In the genomic region with DNA sequence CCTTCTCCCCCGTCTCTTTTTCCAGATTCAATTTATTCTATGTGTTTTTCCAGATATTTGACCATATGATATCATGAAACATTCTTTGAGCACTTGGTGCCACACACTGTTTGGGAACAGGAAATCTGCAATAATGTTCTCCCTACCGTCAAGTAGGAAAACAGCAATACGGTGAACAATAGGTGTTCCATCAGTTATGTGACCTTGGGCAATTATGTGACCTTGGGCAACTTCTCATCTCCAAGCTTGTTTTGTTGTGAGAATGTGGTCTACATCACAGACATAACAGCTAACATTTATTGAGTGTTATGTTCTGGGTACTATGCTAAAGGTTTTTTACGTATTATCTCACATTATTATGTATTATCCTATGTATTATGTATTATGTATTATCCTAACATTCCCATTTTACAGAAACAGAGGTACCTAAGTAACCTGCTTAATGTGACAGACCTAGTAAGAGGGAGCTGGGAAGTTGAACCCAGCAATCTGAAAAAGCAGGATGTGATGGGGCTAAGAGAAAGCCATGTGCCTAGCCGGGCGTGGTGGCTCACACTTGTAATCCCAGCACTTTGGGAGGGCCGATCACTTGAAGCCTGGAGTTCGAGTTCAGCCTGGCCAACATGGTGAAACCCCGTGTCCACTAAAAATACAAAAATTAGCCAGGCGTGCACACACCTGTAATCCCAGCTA, we compare ENCODE assay signal across 9 cellular contexts. TPM values are rescaled to one million over a fixed set of nuclear protein-coding genes. Genes with fewer than 3 reads are reported as not detected.
DNase-seq lines count a peak whose midpoint lies in the region; ATAC-seq and TF ChIP-seq lines count a peak whose summit lies in the region.
"Had no signal": no experiment of that assay in that cellular context is flagged by ENCODE, and none has a peak within 500 bp of the region (broad histone marks: within the 10 kb centered on the region; RNA-seq: fewer than 3 reads in every experiment).

No MANE protein-coding gene starts in this region.

- H3K9me3 Mint-ChIP-seq in chondrocyte (ENCODE audit: low read depth) = no peaks in the 10 kb centered on the region
- H3K9me3 Mint-ChIP-seq in naive thymus-derived CD4-positive, alpha-beta T cell = no peaks in the 10 kb centered on the region

- H3K27me3 Mint-ChIP-seq in chondrocyte (ENCODE audit: low read depth) = no peaks in the 10 kb centered on the region
- H3K27me3 Mint-ChIP-seq in naive thymus-derived CD4-positive, alpha-beta T cell = no peaks in the 10 kb centered on the region

- H3K27ac ChIP-seq in HUES64 (ENCODE audit: low read depth, low read length) = no peak overlapping the region
- no peak overlapping the region for H3K27ac ChIP-seq in naive thymus-derived CD4-positive, alpha-beta T cell (ENCODE audit: low read depth, low read length)

- peaks cover 4% of the 10 kb centered on the region for H3K36me3 Mint-ChIP-seq in chondrocyte (ENCODE audit: low read depth)
- peaks cover 7 to 19% (median 10%) of the 10 kb centered on the region in 5 donors for H3K36me3 Mint-ChIP-seq in naive thymus-derived CD4-positive, alpha-beta T cell

- WGBS in HUES64 = 92% methylated on average over 9 of the region's 10 CpGs

- TF ChIP-seq CTCF in BJ (IDR thresholded peaks at IDR 0.05; ENCODE audit: insufficient read depth, low read depth, low read length) (no peak), chondrocyte (IDR thresholded peaks at IDR 0.05) (no peak), omental fat pad (IDR thresholded peaks at IDR 0.05) (no peak)

- POLR2A ChIA-PET in BJ (lab: Charles Lee) (interaction anchor here (0.7 kb wide), 1 partner anchor 174 kb away, joined by 7 read pairs; no protein-coding TSS in a partner anchor), HEK293T (lab: Yijun Ruan, JAX) (interaction anchor here (0.6 to 1.0 kb wide), 3 partner anchors 21 to 174 kb away, joined by 3 read pairs; no protein-coding TSS in a partner anchor)
- POLR2A ChIA-PET in naive thymus-derived CD4-positive, alpha-beta T cell (lab: Charles Lee) = interaction anchor here (0.5 to 3.5 kb wide), 5 partner anchors 167 to 394 kb away, joined by 3 to 27 read pairs (median 3); partner anchors contain the start of gene BATF

- no peak for ATAC-seq in naive thymus-derived CD4-positive, alpha-beta T cell
- ATAC-seq in GM19324 (IDR thresholded peaks at IDR 0.05; ENCODE audit: low FRiP score, unreplicated experiment) (no peak), omental fat pad (ENCODE audit: low FRiP score) (no peak)

- H3K9me3 ChIP-seq in HUES64 (ENCODE audit: insufficient read depth, low read depth, low read length) = no peaks in the 10 kb centered on the region
- H3K9me3 ChIP-seq in naive thymus-derived CD4-positive, alpha-beta T cell (ENCODE audit: control insufficient read depth in 2 of 3, low read length in 3 of 3) = no peaks in the 10 kb centered on the region

- CTCF ChIA-PET in BJ (lab: Yijun Ruan, JAX) = interaction anchor here (1.0 to 9.3 kb wide), 3 partner anchors 171 to 301 kb away, joined by 4 to 118 read pairs (median 8); no protein-coding TSS in a partner anchor
- CTCF ChIA-PET in naive thymus-derived CD4-positive, alpha-beta T cell (lab: Charles Lee) = interaction anchor here (0.5 to 2.5 kb wide), 3 partner anchors 166 to 173 kb away, joined by 3 to 8 read pairs (median 4); no protein-coding TSS in a partner anchor
- CTCF ChIA-PET in HEK293T (lab: Yijun Ruan, JAX) = interaction anchor here (0.6 to 1.1 kb wide), 2 partner anchors 168 to 175 kb away, joined by 7 read pairs; no protein-coding TSS in a partner anchor

- peaks cover 45% of the 10 kb centered on the region for H3K4me1 Mint-ChIP-seq in chondrocyte (ENCODE audit: low read depth)
- H3K4me1 Mint-ChIP-seq in naive thymus-derived CD4-positive, alpha-beta T cell = peaks cover 36 to 55% (median 49%) of the 10 kb centered on the region in 7 donors

- no peak overlapping the region for H3K9ac ChIP-seq in HUES64 (ENCODE audit: low read depth, low read length)

- peak overlapping the region; percentile 74 for H3K27ac Mint-ChIP-seq in chondrocyte (ENCODE audit: unreplicated experiment)
- H3K27ac Mint-ChIP-seq in naive thymus-derived CD4-positive, alpha-beta T cell = peak overlapping the region; percentile 66 to 98 (median 95)

- no peak for DNase-seq in BJ (ENCODE audit: low read depth)
- no peak for DNase-seq in chondrocyte (ENCODE audit: low spot score)
- DNase-seq in naive thymus-derived CD4-positive, alpha-beta T cell = no peak
- no peak for DNase-seq in NCI-H2029 (lab: John Stamatoyannopoulos, UW)
- DNase-seq in HEK293T (ENCODE audit: extremely low spot score) = no peak
- DNase-seq in omental fat pad (ENCODE audit: low spot score) = no peak
- DNase-seq: substantia nigra had no signal

- intact Hi-C loops in naive thymus-derived CD4-positive, alpha-beta T cell (cut with micrococcal nuclease) = loop anchor here (1.0 to 5.0 kb wide), 7 partner anchors 48 to 859 kb away; partner anchors contain the start of genes ERG28 (in 2 of the 2), TMED10 (in 2 of the 2), TTLL5 (in 2 of the 2) and IFT43 (in 1 of the 2)

- H3K4me3 ChIP-seq in BJ (ENCODE audit: low read depth, low read length) (peak overlapping the region; percentile 72; the same call in 1 of the 2 replicates), HUES64 (ENCODE audit: low read length) (peak overlapping the region; percentile 95)
- no peak overlapping the region for H3K4me3 ChIP-seq in naive thymus-derived CD4-positive, alpha-beta T cell (ENCODE audit: low read length)

- no peaks in the 10 kb centered on the region for H3K27me3 ChIP-seq in BJ (ENCODE audit: control insufficient read depth, insufficient read depth, low read length)
- H3K27me3 ChIP-seq in HUES64 (ENCODE audit: insufficient read depth, low read length) = no peaks in the 10 kb centered on the region
- no peaks in the 10 kb centered on the region for H3K27me3 ChIP-seq in naive thymus-derived CD4-positive, alpha-beta T cell (ENCODE audit: control insufficient read depth in 2 of 2, insufficient read depth in 2 of 2, low read length in 2 of 2)

- H3K4me1 ChIP-seq in HUES64 (ENCODE audit: insufficient read depth, low read length) = peaks cover 17% of the 10 kb centered on the region
- H3K4me1 ChIP-seq in naive thymus-derived CD4-positive, alpha-beta T cell (ENCODE audit: control insufficient read depth in 2 of 2, insufficient read depth in 2 of 2, low read length in 2 of 2) = peaks cover 22 to 29% of the 10 kb centered on the region in 2 donors

- H3K36me3 ChIP-seq in BJ (ENCODE audit: control insufficient read depth, insufficient read depth, low read length) (no peaks in the 10 kb centered on the region), HUES64 (ENCODE audit: insufficient read depth, low read length) (peaks cover 13% of the 10 kb centered on the region; the same call in 1 of the 2 replicates)
- no peaks in the 10 kb centered on the region for H3K36me3 ChIP-seq in naive thymus-derived CD4-positive, alpha-beta T cell (ENCODE audit: control insufficient read depth in 2 of 3, insufficient read depth in 3 of 3, low read length in 3 of 3)

- peak overlapping the region; percentile 87 for H3K4me3 Mint-ChIP-seq in chondrocyte (ENCODE audit: unreplicated experiment)
- peak overlapping the region; percentile 87 to 99 (median 96) for H3K4me3 Mint-ChIP-seq in naive thymus-derived CD4-positive, alpha-beta T cell

TF ChIP-seq in HEK293T, 16 proteins besides CTCF, POLR2A, EP300 and RAD21:
- no peak for TF ChIP-seq CTBP1 (IDR thresholded peaks at IDR 0.05; ENCODE audit: borderline replicate concordance)
- no peak for TF ChIP-seq FOXM1 (IDR thresholded peaks at IDR 0.05; ENCODE audit: borderline replicate concordance)
- TF ChIP-seq BHLHE40 (IDR thresholded peaks at IDR 0.05; ENCODE audit: borderline replicate concordance) = no peak
- no peak for TF ChIP-seq SUZ12 (IDR thresholded peaks at IDR 0.05)
- TF ChIP-seq FOXA1 (IDR thresholded peaks at IDR 0.05) = no peak
- TF ChIP-seq ARNT (IDR thresholded peaks at IDR 0.05) = no peak
- TF ChIP-seq SP1 (IDR thresholded peaks at IDR 0.05) = no peak
- no peak for TF ChIP-seq FOXK2 (IDR thresholded peaks at IDR 0.05)

RNA-seq across cellular contexts. Expression of gene NEK9, which starts 1.2 kb away (rescaled TPM):
- 38.1 and 53.4 TPM in 2 replicates for polyA plus RNA-seq in BJ (2011; rRNA removed)
- polyA minus RNA-seq in BJ (2011; rRNA and poly(A)+ RNA removed) = 36.4 and 38.5 TPM in 2 replicates
- 28.6 TPM for polyA plus RNA-seq in HUES64 (2013, experiment 1 of 2)
- 37.7 TPM for polyA plus RNA-seq in HUES64 (2013, experiment 2 of 2)
- 63.3 to 109 TPM (median 65.4 TPM) in 3 replicates for total RNA-seq in chondrocyte
- total RNA-seq in naive thymus-derived CD4-positive, alpha-beta T cell = 100 to 1,000 TPM in 2 of 5 experiments, 10 to 100 TPM in 3; 81.7 to 141 (median 84.7) TPM
- polyA plus RNA-seq in naive thymus-derived CD4-positive, alpha-beta T cell = 10 to 100 TPM; 16.6 to 17.2 TPM
- 10 to 100 TPM; 40.1 to 68.3 (median 54.8) TPM for total RNA-seq in omental fat pad

RNA-seq across cellular contexts. Expression of gene TMED10, which starts 48.4 kb away (rescaled TPM):
- polyA plus RNA-seq in BJ (2011; rRNA removed) = 466 and 505 TPM in 2 replicates
- polyA minus RNA-seq in BJ (2011; rRNA and poly(A)+ RNA removed) = 326 and 514 TPM in 2 replicates
- polyA plus RNA-seq in HUES64 (2013, experiment 1 of 2) = 93.5 TPM
- polyA plus RNA-seq in HUES64 (2013, experiment 2 of 2) = 97.6 TPM
- total RNA-seq in chondrocyte = 345 to 455 TPM (median 361 TPM) in 3 replicates
- total RNA-seq in naive thymus-derived CD4-positive, alpha-beta T cell = 100 to 1,000 TPM; 155 to 233 (median 171) TPM
- 100 to 1,000 TPM; 204 to 245 TPM for polyA plus RNA-seq in naive thymus-derived CD4-positive, alpha-beta T cell
- total RNA-seq in omental fat pad = 100 to 1,000 TPM; 189 to 372 (median 341) TPM

RNA-seq across cellular contexts. Expression of gene ZC2HC1C, which starts 58.6 kb away (rescaled TPM):
- polyA plus RNA-seq in BJ (2011; rRNA removed) = 0.85 and 1.2 TPM in 2 replicates
- 0.62 and 2.0 TPM in 2 replicates for polyA minus RNA-seq in BJ (2011; rRNA and poly(A)+ RNA removed)
- polyA plus RNA-seq in HUES64 (2013, experiment 1 of 2) = 1.5 TPM
- polyA plus RNA-seq in HUES64 (2013, experiment 2 of 2) = 1.0 TPM
- 0.31 to 0.62 TPM (median 0.48 TPM) in 3 replicates for total RNA-seq in chondrocyte
- 1 to 10 TPM in 1 of 5 experiments, not detected in 4; 1.7 TPM for total RNA-seq in naive thymus-derived CD4-positive, alpha-beta T cell
- under 1 TPM; 0.30 to 0.41 TPM for polyA plus RNA-seq in naive thymus-derived CD4-positive, alpha-beta T cell
- 1 to 10 TPM in 3 of 4 donors, under 1 TPM in 1; 0.48 to 5.6 (median 1.5) TPM for total RNA-seq in omental fat pad
